In the genomic region with DNA sequence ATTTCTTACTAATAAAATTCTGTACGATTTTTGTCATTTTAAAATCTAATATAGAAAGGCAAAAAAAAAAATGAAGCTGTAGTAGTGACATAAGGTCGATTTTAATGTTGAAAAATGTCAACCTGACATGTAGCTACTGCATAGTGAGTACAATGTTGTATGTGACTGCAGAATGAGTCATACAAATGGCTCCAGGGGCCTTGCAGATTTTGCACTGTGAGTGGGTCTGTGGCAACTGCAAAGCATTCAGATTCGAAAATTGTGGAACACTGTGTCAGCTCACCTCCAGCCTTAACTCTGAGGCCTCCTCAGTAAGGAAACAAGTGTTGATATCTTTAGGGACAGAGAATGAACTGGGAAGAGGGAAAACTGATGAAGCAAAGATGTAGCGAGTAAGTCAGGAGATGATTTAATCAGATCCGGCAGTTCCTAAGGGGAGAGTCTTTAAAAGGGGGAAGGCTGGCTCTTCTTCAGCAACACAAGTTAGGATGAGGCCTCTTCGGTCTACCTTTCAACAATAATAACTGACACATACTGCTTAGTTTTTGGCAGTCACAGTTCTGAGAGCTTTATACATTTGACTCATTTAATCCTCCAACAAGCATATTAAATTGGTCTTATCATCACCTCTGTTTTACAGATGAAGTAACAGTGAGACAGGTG, we compare ENCODE assay signal across 1 cellular context.
TF ChIP-seq lines count a peak whose summit lies in the region.

No MANE protein-coding gene starts in this region.

TF ChIP-seq in WTC11, 78 proteins besides CTCF, POLR2A, EP300 and RAD21 (continued from another document):
- TF ChIP-seq, protein P1, sequence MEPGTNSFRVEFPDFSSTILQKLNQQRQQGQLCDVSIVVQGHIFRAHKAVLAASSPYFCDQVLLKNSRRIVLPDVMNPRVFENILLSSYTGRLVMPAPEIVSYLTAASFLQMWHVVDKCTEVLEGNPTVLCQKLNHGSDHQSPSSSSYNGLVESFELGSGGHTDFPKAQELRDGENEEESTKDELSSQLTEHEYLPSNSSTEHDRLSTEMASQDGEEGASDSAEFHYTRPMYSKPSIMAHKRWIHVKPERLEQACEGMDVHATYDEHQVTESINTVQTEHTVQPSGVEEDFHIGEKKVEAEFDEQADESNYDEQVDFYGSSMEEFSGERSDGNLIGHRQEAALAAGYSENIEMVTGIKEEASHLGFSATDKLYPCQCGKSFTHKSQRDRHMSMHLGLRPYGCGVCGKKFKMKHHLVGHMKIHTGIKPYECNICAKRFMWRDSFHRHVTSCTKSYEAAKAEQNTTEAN (CRISPR knock-in tag; IDR thresholded peaks at IDR 0.05) = no peak
- TF ChIP-seq, protein P2, sequence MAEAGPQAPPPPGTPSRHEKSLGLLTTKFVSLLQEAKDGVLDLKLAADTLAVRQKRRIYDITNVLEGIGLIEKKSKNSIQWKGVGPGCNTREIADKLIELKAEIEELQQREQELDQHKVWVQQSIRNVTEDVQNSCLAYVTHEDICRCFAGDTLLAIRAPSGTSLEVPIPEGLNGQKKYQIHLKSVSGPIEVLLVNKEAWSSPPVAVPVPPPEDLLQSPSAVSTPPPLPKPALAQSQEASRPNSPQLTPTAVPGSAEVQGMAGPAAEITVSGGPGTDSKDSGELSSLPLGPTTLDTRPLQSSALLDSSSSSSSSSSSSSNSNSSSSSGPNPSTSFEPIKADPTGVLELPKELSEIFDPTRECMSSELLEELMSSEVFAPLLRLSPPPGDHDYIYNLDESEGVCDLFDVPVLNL (CRISPR knock-in tag; IDR thresholded peaks at IDR 0.05; ENCODE audit: borderline replicate concordance, low read depth) = no peak
- no peak for TF ChIP-seq CBFB (CRISPR knock-in tag; IDR thresholded peaks at IDR 0.05; ENCODE audit: low read depth)
- no peak for TF ChIP-seq ZBTB21 (CRISPR knock-in tag; IDR thresholded peaks at IDR 0.05; ENCODE audit: borderline replicate concordance)
- TF ChIP-seq RORB (CRISPR knock-in tag; IDR thresholded peaks at IDR 0.05) = no peak
- TF ChIP-seq, protein P3, sequence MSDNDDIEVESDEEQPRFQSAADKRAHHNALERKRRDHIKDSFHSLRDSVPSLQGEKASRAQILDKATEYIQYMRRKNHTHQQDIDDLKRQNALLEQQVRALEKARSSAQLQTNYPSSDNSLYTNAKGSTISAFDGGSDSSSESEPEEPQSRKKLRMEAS (CRISPR knock-in tag; IDR thresholded peaks at IDR 0.05) = no peak
- TF ChIP-seq, protein P4, sequence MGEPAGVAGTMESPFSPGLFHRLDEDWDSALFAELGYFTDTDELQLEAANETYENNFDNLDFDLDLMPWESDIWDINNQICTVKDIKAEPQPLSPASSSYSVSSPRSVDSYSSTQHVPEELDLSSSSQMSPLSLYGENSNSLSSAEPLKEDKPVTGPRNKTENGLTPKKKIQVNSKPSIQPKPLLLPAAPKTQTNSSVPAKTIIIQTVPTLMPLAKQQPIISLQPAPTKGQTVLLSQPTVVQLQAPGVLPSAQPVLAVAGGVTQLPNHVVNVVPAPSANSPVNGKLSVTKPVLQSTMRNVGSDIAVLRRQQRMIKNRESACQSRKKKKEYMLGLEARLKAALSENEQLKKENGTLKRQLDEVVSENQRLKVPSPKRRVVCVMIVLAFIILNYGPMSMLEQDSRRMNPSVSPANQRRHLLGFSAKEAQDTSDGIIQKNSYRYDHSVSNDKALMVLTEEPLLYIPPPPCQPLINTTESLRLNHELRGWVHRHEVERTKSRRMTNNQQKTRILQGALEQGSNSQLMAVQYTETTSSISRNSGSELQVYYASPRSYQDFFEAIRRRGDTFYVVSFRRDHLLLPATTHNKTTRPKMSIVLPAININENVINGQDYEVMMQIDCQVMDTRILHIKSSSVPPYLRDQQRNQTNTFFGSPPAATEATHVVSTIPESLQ (CRISPR knock-in tag; IDR thresholded peaks at IDR 0.05) = no peak
- no peak for TF ChIP-seq ZNF317 (CRISPR knock-in tag; IDR thresholded peaks at IDR 0.05; ENCODE audit: borderline replicate concordance, low read depth)
- TF ChIP-seq, protein P5, sequence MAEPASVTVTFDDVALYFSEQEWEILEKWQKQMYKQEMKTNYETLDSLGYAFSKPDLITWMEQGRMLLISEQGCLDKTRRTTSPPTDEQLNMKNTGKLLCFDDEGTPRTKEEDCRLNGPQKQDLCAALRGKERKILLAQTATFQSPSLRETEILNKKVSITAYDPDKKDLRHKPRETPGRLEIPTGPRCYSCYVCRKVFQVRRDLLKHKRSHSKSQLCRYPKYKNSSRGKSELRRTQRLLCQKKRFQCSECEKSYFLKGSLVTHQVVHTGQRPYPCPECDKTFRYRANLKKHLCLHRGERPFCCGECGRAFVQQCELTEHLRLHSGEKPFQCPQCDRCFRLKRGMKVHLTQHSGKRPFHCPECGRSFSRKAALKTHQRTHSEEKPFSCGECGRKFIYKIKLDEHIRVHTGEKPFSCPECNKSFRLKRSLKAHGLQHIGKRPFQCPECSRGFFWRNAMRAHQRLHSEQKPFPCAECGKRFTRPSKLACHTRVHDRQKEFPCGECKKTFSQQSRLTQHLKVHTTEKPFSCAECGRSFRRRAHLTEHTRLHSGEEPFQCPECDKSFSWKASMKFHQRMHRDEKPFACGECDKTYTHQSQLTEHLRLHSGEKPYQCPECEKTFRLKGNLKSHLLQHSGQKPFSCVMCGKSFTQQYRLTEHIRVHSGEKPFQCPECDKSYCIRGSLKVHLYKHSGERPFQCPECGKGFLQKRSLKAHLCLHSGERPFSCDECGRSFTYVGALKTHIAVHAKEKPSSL (CRISPR knock-in tag; conservative IDR thresholded peaks at IDR 0.05) = no peak
